1 cellular context compared by ENCODE assay signal in genomic region chr16:69830146-69830533, GRCh38.
TF ChIP-seq lines count a peak whose summit lies in the region.

No MANE protein-coding gene starts in this region.

TF ChIP-seq in endothelial cell of umbilical vein, 7 proteins besides CTCF, POLR2A, EP300 and RAD21:
- TF ChIP-seq JUN (IDR thresholded peaks at IDR 0.05; ENCODE audit: borderline replicate concordance, insufficient read depth, insufficient read length, low read depth) (no peak), EZH2 (IDR thresholded peaks at IDR 0.05; ENCODE audit: borderline replicate concordance, low read depth, low read length, severe bottlenecking) (no peak), GATA2 (IDR thresholded peaks at IDR 0.05; ENCODE audit: insufficient read depth, insufficient read length, low read depth, low read length) (no peak), FOS (IDR thresholded peaks at IDR 0.05; ENCODE audit: borderline replicate concordance, insufficient read depth, low read length) (no peak), MYC (IDR thresholded peaks at IDR 0.05; ENCODE audit: low read depth, low read length) (no peak), POLR2AphosphoS5 (IDR thresholded peaks at IDR 0.05; ENCODE audit: insufficient read depth, low read depth, low read length) (no peak)
- TF ChIP-seq, protein P1, sequence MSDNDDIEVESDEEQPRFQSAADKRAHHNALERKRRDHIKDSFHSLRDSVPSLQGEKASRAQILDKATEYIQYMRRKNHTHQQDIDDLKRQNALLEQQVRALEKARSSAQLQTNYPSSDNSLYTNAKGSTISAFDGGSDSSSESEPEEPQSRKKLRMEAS (IDR thresholded peaks at IDR 0.05; ENCODE audit: insufficient read depth, insufficient read length) = no peak
